1 cellular context compared by ENCODE assay signal in genomic region chr2:156399950-156400703, GRCh38.
TF ChIP-seq lines count a peak whose summit lies in the region.

No MANE protein-coding gene starts in this region.

TF ChIP-seq in HepG2, 621 proteins besides CTCF, POLR2A, EP300 and RAD21 (continued from another document and continues in another):
- TF ChIP-seq GLI4 (CRISPR knock-in tag; IDR thresholded peaks at IDR 0.05; ENCODE audit: borderline replicate concordance) (no peak), DR1 (CRISPR knock-in tag; IDR thresholded peaks at IDR 0.05) (no peak), DPF2 (CRISPR knock-in tag; IDR thresholded peaks at IDR 0.05; ENCODE audit: borderline replicate concordance, low read depth) (no peak), ZNF547 (CRISPR knock-in tag; IDR thresholded peaks at IDR 0.05) (0 out of 2 replicates have a peak, but pooled peaks have one; percentile 28), EZH2 (conservative IDR thresholded peaks at IDR 0.05; ENCODE audit: low read depth, low read length) (no peak), RBM22 (optimal IDR thresholded peaks at IDR 0.05; ENCODE audit: low read length) (no peak), NR0B2 (CRISPR knock-in tag; IDR thresholded peaks at IDR 0.05) (peak; percentile 68; the same call in 1 of the 2 replicates), ZNF607 (CRISPR knock-in tag; IDR thresholded peaks at IDR 0.05; ENCODE audit: borderline replicate concordance) (0 out of 2 replicates have a peak, but pooled peaks have one; percentile 34), KDM5B (CRISPR knock-in tag; IDR thresholded peaks at IDR 0.05; ENCODE audit: borderline replicate concordance) (peak; percentile 75; the same call in 1 of the 2 replicates), ATF3 (CRISPR knock-in tag; IDR thresholded peaks at IDR 0.05) (no peak), HNRNPH1 (optimal IDR thresholded peaks at IDR 0.05; ENCODE audit: low read depth, low read length) (no peak), GABPA (IDR thresholded peaks at IDR 0.05; ENCODE audit: low read depth, low read length) (no peak), GABPA (CRISPR knock-in tag; IDR thresholded peaks at IDR 0.05; ENCODE audit: low read depth) (no peak), MAZ (IDR thresholded peaks at IDR 0.05; ENCODE audit: borderline replicate concordance, low read depth, low read length) (no peak), MAZ (CRISPR knock-in tag; IDR thresholded peaks at IDR 0.05; ENCODE audit: low read depth) (no peak), GRHL1 (CRISPR knock-in tag; conservative IDR thresholded peaks at IDR 0.05) (no peak), ZFP82 (CRISPR knock-in tag; IDR thresholded peaks at IDR 0.05; ENCODE audit: borderline replicate concordance) (no peak), THAP7 (CRISPR knock-in tag; IDR thresholded peaks at IDR 0.05) (0 out of 2 replicates have a peak, but pooled peaks have one; percentile 46), GLMP (CRISPR knock-in tag; IDR thresholded peaks at IDR 0.05; ENCODE audit: borderline replicate concordance) (no peak), NAIF1 (CRISPR knock-in tag; IDR thresholded peaks at IDR 0.05; ENCODE audit: borderline replicate concordance) (0 out of 2 replicates have a peak, but pooled peaks have one; percentile 48), E2F5 (CRISPR knock-in tag; conservative IDR thresholded peaks at IDR 0.05) (no peak), AGO2 (optimal IDR thresholded peaks at IDR 0.05; ENCODE audit: low read depth, low read length) (no peak), UBTF (CRISPR knock-in tag; IDR thresholded peaks at IDR 0.05) (peak; percentile 93), ASH2L (IDR thresholded peaks at IDR 0.05; ENCODE audit: insufficient read length, low read depth, low read length) (peak; percentile 85), FOXO1 (CRISPR knock-in tag; IDR thresholded peaks at IDR 0.05) (no peak), ZNF33A (CRISPR knock-in tag; IDR thresholded peaks at IDR 0.05; ENCODE audit: borderline replicate concordance) (no peak), ZNF749 (CRISPR knock-in tag; IDR thresholded peaks at IDR 0.05; ENCODE audit: borderline replicate concordance) (no peak), ZHX2 (IDR thresholded peaks at IDR 0.05; ENCODE audit: low read depth) (no peak), ZHX2 (CRISPR knock-in tag; IDR thresholded peaks at IDR 0.05; ENCODE audit: borderline replicate concordance) (peak; percentile 65; the same call in 1 of the 2 replicates), ZNF550 (CRISPR knock-in tag; IDR thresholded peaks at IDR 0.05; ENCODE audit: borderline replicate concordance) (no peak), PAWR (CRISPR knock-in tag; IDR thresholded peaks at IDR 0.05; ENCODE audit: borderline replicate concordance) (no peak), ZNF354B (CRISPR knock-in tag; IDR thresholded peaks at IDR 0.05) (no peak), ZNF788 (CRISPR knock-in tag; IDR thresholded peaks at IDR 0.05; ENCODE audit: borderline replicate concordance) (no peak), TGIF2 (CRISPR knock-in tag; IDR thresholded peaks at IDR 0.05) (no peak), ZNF512 (CRISPR knock-in tag; IDR thresholded peaks at IDR 0.05) (no peak), ZNF501 (CRISPR knock-in tag; IDR thresholded peaks at IDR 0.05) (no peak; the same call in 1 of the 2 replicates), MATR3 (CRISPR knock-in tag; IDR thresholded peaks at IDR 0.05) (no peak), ZNF770 (CRISPR knock-in tag; IDR thresholded peaks at IDR 0.05) (no peak), ZFX (CRISPR knock-in tag; IDR thresholded peaks at IDR 0.05; ENCODE audit: low read depth) (peak; percentile 72), NPAS2 (CRISPR knock-in tag; IDR thresholded peaks at IDR 0.05; ENCODE audit: borderline replicate concordance) (0 out of 2 replicates have a peak, but pooled peaks have one; percentile 37), NONO (IDR thresholded peaks at IDR 0.05) (no peak), NONO (CRISPR knock-in tag; conservative IDR thresholded peaks at IDR 0.05) (no peak), KLF15 (CRISPR knock-in tag; IDR thresholded peaks at IDR 0.05; ENCODE audit: borderline replicate concordance) (no peak), ZNF619 (CRISPR knock-in tag; IDR thresholded peaks at IDR 0.05) (peak; percentile 51; the same call in 1 of the 2 replicates), GPBP1L1 (CRISPR knock-in tag; IDR thresholded peaks at IDR 0.05) (no peak), AGO1 (IDR thresholded peaks at IDR 0.05; ENCODE audit: low read depth, low read length, poor library complexity, severe bottlenecking) (peak; percentile 47)
